8 cellular contexts compared by ENCODE assay signal in the genomic region with DNA sequence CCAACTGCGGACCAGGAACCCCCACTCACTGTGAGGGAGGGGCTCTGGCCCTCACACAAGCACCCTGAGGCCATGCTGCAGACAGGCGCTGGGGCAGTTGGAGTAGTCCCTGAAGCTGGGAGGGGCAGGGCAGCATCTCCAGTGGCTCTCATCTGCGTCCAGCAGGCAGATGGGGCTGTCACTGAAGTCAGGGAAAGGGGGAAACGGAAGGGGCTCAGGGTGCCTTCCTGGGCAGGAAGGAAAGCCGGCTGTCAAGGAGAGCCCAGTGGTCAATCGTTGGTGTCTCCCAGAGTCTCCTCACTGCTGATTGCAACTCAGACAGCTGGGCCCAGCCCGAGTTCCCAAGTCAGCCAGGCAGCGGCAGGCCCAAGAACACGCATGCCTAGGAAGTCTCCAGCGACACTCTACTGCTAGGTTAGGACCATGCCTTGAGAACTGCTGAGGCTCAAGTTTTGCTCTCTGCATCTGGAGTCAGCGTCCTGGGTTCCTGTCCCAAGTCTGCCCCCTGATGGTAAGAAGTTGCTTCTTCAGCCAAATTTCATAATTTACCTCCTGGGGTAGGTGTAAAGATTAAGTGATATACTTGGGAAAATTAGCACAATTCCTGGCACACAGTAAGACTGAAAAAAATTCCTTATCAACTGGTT. TPM values are rescaled to one million over a fixed set of nuclear protein-coding genes. Genes with fewer than 3 reads are reported as not detected.
DNase-seq lines count a peak whose midpoint lies in the region; ATAC-seq and TF ChIP-seq lines count a peak whose summit lies in the region.

No MANE protein-coding gene starts in this region.

- H3K27me3 ChIP-seq in SK-N-SH (ENCODE audit: insufficient read depth), result no peaks in the 10 kb centered on the region

- H3K9me2 ChIP-seq in SK-N-SH, result no peaks in the 10 kb centered on the region

- intact Hi-C loops in Right ventricle myocardium inferior (cut with DNase I), result loop anchor here (1.0 kb wide), 2 partner anchors 26 to 75 kb away; no protein-coding TSS in a partner anchor
- intact Hi-C loops in posterior cingulate gyrus (cut with DNase I), result loop anchor here (1.0 to 5.0 kb wide), 2 partner anchors 40 to 75 kb away; no protein-coding TSS in a partner anchor

- H3K4me3 Mint-ChIP-seq in activated naive CD8-positive, alpha-beta T cell treated with anti-CD3 and anti-CD28 coated beads for 36 hours, result no peak overlapping the region

- ATAC-seq in GM21717 (IDR thresholded peaks at IDR 0.05; ENCODE audit: unreplicated experiment), result peak; percentile 81
- peak; percentile 94 for ATAC-seq in Right ventricle myocardium inferior

- 0 out of 2 replicates have a peak, but pooled peaks cover 6% of the 10 kb centered on the region for H3K9me3 ChIP-seq in SK-N-SH

- POLR2A ChIA-PET in SK-N-SH (lab: Yijun Ruan, JAX), result no interaction called here

- no peaks in the 10 kb centered on the region for H4K20me1 ChIP-seq in SK-N-SH (ENCODE audit: insufficient read depth)

- no peak overlapping the region for H3K27ac ChIP-seq in SK-N-SH (ENCODE audit: low read depth in 2 of 2, low read length in 1 of 2)

- peak overlapping the region; percentile 70; the same call in 1 of the 2 replicates for H2AFZ ChIP-seq in SK-N-SH (ENCODE audit: low read depth)

- peaks cover 11% of the 10 kb centered on the region for H3K9me3 Mint-ChIP-seq in activated naive CD8-positive, alpha-beta T cell treated with anti-CD3 and anti-CD28 coated beads for 36 hours

- H3K36me3 Mint-ChIP-seq in activated naive CD8-positive, alpha-beta T cell treated with anti-CD3 and anti-CD28 coated beads for 36 hours, result peaks cover 4% of the 10 kb centered on the region

- peaks cover 15% of the 10 kb centered on the region for H3K4me1 Mint-ChIP-seq in activated naive CD8-positive, alpha-beta T cell treated with anti-CD3 and anti-CD28 coated beads for 36 hours

- H3K36me3 ChIP-seq in SK-N-SH (replicated peaks in 1 of 2; ENCODE audit: control insufficient read depth in 1 of 2, insufficient read depth in 2 of 2, low read length in 1 of 2), result no peaks in the 10 kb centered on the region

- no peak for TF ChIP-seq EP300 in SK-N-SH (IDR thresholded peaks at IDR 0.05; ENCODE audit: borderline replicate concordance in 1 of 2, low read depth in 1 of 2, low read length in 1 of 2)

- 62% methylated on average over 10 of the region's 11 CpGs for WGBS in SK-N-SH (ENCODE audit: low lambda C conversion rate)

- no peak overlapping the region for H3K4me3 ChIP-seq in SK-N-SH (ENCODE audit: low read depth in 2 of 2, low read length in 1 of 2)

- H3K27ac Mint-ChIP-seq in activated naive CD8-positive, alpha-beta T cell treated with anti-CD3 and anti-CD28 coated beads for 36 hours, result no peak overlapping the region

- TF ChIP-seq CTCF in LNCAP (IDR thresholded peaks at IDR 0.05) (peak; percentile 54), SK-N-SH (IDR thresholded peaks at IDR 0.05) (peak; percentile 64)

- H3K9ac ChIP-seq in SK-N-SH, result no peak overlapping the region

- H3K4me2 ChIP-seq in SK-N-SH, result no peak overlapping the region

- DNase-seq in DMS53 treated with DMSO at 0.1 percent for 48 hours (lab: John Stamatoyannopoulos, UW; ENCODE audit: unreplicated experiment) (peak; percentile 68), SK-N-SH (peak; percentile 79), Right ventricle myocardium inferior (ENCODE audit: missing footprints) (peak; percentile 83), posterior cingulate gyrus (peak in 8 of 10 donors; percentile 24 to 89 (median 42)), cortex of kidney (lab: John Stamatoyannopoulos, UW) (no peak)
- peak; percentile 45 for DNase-seq in activated naive CD8-positive, alpha-beta T cell treated with anti-CD3 and anti-CD28 coated beads for 36 hours

- H3K79me2 ChIP-seq in SK-N-SH (ENCODE audit: insufficient read depth), result no peaks in the 10 kb centered on the region

- CTCF ChIA-PET in SK-N-SH (lab: Yijun Ruan, JAX), result interaction anchor here (0.6 to 6.6 kb wide), 29 partner anchors 8 to 156 kb away, joined by 3 to 50 read pairs (median 5); no protein-coding TSS in a partner anchor

- peak; percentile 85 for TF ChIP-seq RAD21 in SK-N-SH (IDR thresholded peaks at IDR 0.05; ENCODE audit: low read length)

- H3K4me1 ChIP-seq in SK-N-SH (ENCODE audit: control insufficient read depth in 1 of 2, insufficient read depth in 2 of 2, low read depth in 1 of 2, low read length in 1 of 2), result no peaks in the 10 kb centered on the region

- H3F3A ChIP-seq in SK-N-SH (replicated peaks; ENCODE audit: insufficient read depth), result no peaks in the 10 kb centered on the region

- H3K27me3 Mint-ChIP-seq in activated naive CD8-positive, alpha-beta T cell treated with anti-CD3 and anti-CD28 coated beads for 36 hours, result no peaks in the 10 kb centered on the region

TF ChIP-seq in SK-N-SH, 30 proteins besides CTCF, POLR2A, EP300 and RAD21:
- TF ChIP-seq SMC3 (IDR thresholded peaks at IDR 0.05; ENCODE audit: low read depth, low read length) (peak; percentile 63), RFX5 (IDR thresholded peaks at IDR 0.05; ENCODE audit: low read length) (no peak)

RNA-seq across cellular contexts. Expression of a gene that starts 27.4 kb away (rescaled TPM):
- polyA plus RNA-seq in SK-N-SH (2012; rRNA removed), result not detected in 2 replicates
- 0.01 TPM in 1 of 2 replicates, not detected in the other for polyA plus RNA-seq in SK-N-SH (2012; cell fraction: cytosol; rRNA removed)
- polyA plus RNA-seq in SK-N-SH (2012; cell fraction: nucleus; rRNA removed), result not detected in 2 replicates
- not detected for total RNA-seq in activated naive CD8-positive, alpha-beta T cell treated with anti-CD3 and anti-CD28 coated beads for 36 hours
- total RNA-seq in Right ventricle myocardium inferior, result 0.38 TPM

RNA-seq across cellular contexts. Expression of a gene that starts 35.0 kb away (rescaled TPM):
- polyA plus RNA-seq in SK-N-SH (2012; rRNA removed), result not detected in 2 replicates
- polyA plus RNA-seq in SK-N-SH (2012; cell fraction: cytosol; rRNA removed), result not detected in 2 replicates
- not detected in 2 replicates for polyA plus RNA-seq in SK-N-SH (2012; cell fraction: nucleus; rRNA removed)
- not detected for total RNA-seq in activated naive CD8-positive, alpha-beta T cell treated with anti-CD3 and anti-CD28 coated beads for 36 hours
- not detected for total RNA-seq in Right ventricle myocardium inferior
